Comparison of ENCODE assay signal across 24 cellular contexts in the genomic region with DNA sequence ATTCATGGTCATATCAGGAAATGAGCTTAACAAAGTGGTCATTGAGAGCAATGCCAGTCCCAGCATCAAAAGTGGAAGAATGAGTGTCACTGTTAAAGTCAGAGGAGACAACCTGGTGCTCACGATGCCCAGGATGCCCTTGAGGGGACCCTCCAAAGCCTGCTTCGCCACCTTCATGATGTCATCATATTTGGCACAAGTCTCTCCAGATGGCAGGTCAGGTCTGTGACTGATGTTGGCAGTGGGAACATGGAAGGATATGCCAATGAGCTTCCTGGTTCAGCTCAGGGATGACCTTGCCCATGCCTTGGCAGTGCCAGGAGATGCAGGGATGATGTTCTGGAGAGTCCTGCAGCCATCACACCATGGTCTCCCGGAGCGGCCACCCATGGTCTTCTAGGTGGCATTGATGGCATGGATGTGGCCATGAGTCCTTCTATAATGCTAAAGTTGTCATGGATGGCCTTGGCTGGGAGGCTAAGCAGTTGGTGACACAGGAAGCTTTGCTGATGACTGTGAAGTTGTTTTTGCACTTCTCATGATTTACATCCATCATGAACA.
DNase-seq lines count a peak whose midpoint lies in the region; FAIRE-seq and TF ChIP-seq lines count a peak whose summit lies in the region.
"Had no signal": no experiment of that assay in that cellular context is flagged by ENCODE, and none has a peak within 500 bp of the region (broad histone marks: within the 10 kb centered on the region; RNA-seq: fewer than 3 reads in every experiment).

No MANE protein-coding gene starts in this region.

- no peaks in the 10 kb centered on the region for H3K27me3 ChIP-seq in bronchial epithelial cell (ENCODE audit: control insufficient read depth, insufficient read depth, low read length)
- H3K27me3 ChIP-seq: BE2C, BLaER1 had no signal

- H3K4me3 ChIP-seq in bronchial epithelial cell (ENCODE audit: low read depth, low read length) (no peak overlapping the region), kidney (ENCODE audit: low read length in 2 of 2) (no peak overlapping the region)
- H3K4me3 ChIP-seq: BLaER1, GM12878 had no signal

- POLR2A ChIA-PET in RWPE1 (lab: Yijun Ruan, JAX; ENCODE audit: low non-redundant PET) = no interaction called here

- CTCF ChIA-PET in RWPE1 (lab: Yijun Ruan, JAX) = interaction anchor here (0.7 kb wide), 1 partner anchor 17 kb away, joined by 3 read pairs; no protein-coding TSS in a partner anchor

- no peaks in the 10 kb centered on the region for H3K36me3 ChIP-seq in bronchial epithelial cell (ENCODE audit: control insufficient read depth, insufficient read depth, low read length)
- H3K36me3 ChIP-seq in kidney (ENCODE audit: control insufficient read depth in 1 of 2, insufficient read depth in 2 of 2, low read length in 2 of 2) = no peaks in the 10 kb centered on the region
- H3K36me3 ChIP-seq: BE2C, BLaER1 had no signal

- H3K4me1 ChIP-seq in kidney (ENCODE audit: control insufficient read depth in 1 of 2, insufficient read depth in 1 of 2, low read depth in 1 of 2, low read length in 2 of 2) = no peaks in the 10 kb centered on the region
- H3K4me1 ChIP-seq: BE2C had no signal

- H3K27ac ChIP-seq in kidney (ENCODE audit: low read depth in 2 of 2, low read length in 2 of 2) = no peak overlapping the region
- H3K27ac ChIP-seq in RWPE1 = no peak overlapping the region
- H3K27ac ChIP-seq: BLaER1 had no signal

- DNase-seq in GM12892 (ENCODE audit: insufficient read length) (no peak), bronchial epithelial cell (ENCODE audit: low read depth) (no peak), kidney (peak; percentile 56), RWPE1 (ENCODE audit: low spot score) (no peak)
- DNase-seq in stimulated activated CD4-positive, alpha-beta T cell treated with anti-CD3 and anti-CD28 coated beads, Interleukin-12 subunit alpha, Interleukin-12 subunit beta, amount 100 ng/mL, for 4 hours = no peak
- DNase-seq: 8988T; ACHN; BE2C; C1 segment of cervical spinal cord; CD4-positive, alpha-beta memory T cell; CD4-positive, CD25-positive, alpha-beta regulatory T cell; CD8-positive, alpha-beta memory T cell; COR-L47; DMS 273 treated with DMSO at 0.1 percent for 48 hours; DMS153; DMS53; DMS79; DND-41; EL; GDM1 had no signal

- H3K9me3 ChIP-seq in kidney (ENCODE audit: control insufficient read depth in 1 of 2, low read length in 2 of 2) = no peaks in the 10 kb centered on the region
- H3K9me3 ChIP-seq: BE2C, BLaER1 had no signal

- no peak overlapping the region for H3K9ac ChIP-seq in kidney (ENCODE audit: low read length in 2 of 2)
- H3K9ac ChIP-seq: BLaER1 had no signal

- TF ChIP-seq CTCF in bronchial epithelial cell (IDR thresholded peaks at IDR 0.05; ENCODE audit: insufficient read depth, low read length, severe bottlenecking) (no peak), kidney (IDR thresholded peaks at IDR 0.05; ENCODE audit: borderline replicate concordance, extremely low read depth, insufficient read depth) (no peak), RWPE1 (conservative IDR thresholded peaks at IDR 0.05; ENCODE audit: low read depth) (no peak)

- intact Hi-C loops in kidney (cut with DNase I) = no loop called here

- FAIRE-seq in GM12892 (lab: Jason Lieb, UNC) = peak; percentile 53
- peak; percentile 72 for FAIRE-seq in bronchial epithelial cell (lab: Jason Lieb, UNC)
- FAIRE-seq in kidney (lab: Jason Lieb, UNC) = no peak
- FAIRE-seq: A204.1, GM12878, GM19239 had no signal

- TF ChIP-seq POLR2A in GM12892 (IDR thresholded peaks at IDR 0.05; ENCODE audit: low read depth, low read length) = no peak
